40 cellular contexts compared by ENCODE assay signal in the genomic region with DNA sequence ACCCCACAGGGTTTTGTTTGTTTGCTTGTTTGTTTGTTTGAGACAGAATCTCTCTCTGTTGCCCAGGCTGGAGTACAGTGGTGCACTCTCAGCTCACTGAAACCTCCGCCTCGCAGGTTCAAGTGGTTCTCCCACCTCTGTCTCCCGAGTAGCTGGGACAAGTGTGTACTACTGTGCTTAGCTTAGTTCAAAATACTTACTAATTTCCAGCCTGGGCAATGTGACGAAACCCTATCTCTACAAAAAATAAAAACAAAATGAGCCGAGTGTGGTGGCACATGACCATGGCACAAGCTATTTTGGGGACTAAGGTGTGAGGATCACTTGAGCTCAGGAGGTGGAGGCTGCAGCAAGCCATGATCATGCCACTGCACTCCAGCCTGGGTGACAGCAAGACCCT. TPM values are rescaled to one million over a fixed set of nuclear protein-coding genes. Genes with fewer than 3 reads are reported as not detected.
"Had no signal": no experiment of that assay in that cellular context is flagged by ENCODE, and none has a peak within 500 bp of the region (broad histone marks: within the 10 kb centered on the region; RNA-seq: fewer than 3 reads in every experiment).

No MANE protein-coding gene starts in this region.

- H3K36me3 Mint-ChIP-seq: activated naive CD4-positive, alpha-beta T cell treated with anti-CD3 and anti-CD28 coated beads, Interleukin-2, amount 10 ng/mL, durations not matched to agents 7 days and 5 days; activated naive CD8-positive, alpha-beta T cell; activated naive CD8-positive, alpha-beta T cell treated with anti-CD3 and anti-CD28 coated beads, Interleukin-2, amount 10 ng/mL, durations not matched to agents 7 days and 5 days; brain had no signal

- H3K9me3 ChIP-seq: adrenal gland, ascending aorta, body of pancreas had no signal

- H3K27me3 ChIP-seq: adrenal gland, ascending aorta, body of pancreas, brain microvascular endothelial cell, breast epithelium had no signal

- H3K27ac Mint-ChIP-seq: activated naive CD4-positive, alpha-beta T cell treated with anti-CD3 and anti-CD28 coated beads for 36 hours; activated naive CD4-positive, alpha-beta T cell treated with anti-CD3 and anti-CD28 coated beads, Interleukin-2, amount 10 ng/mL, durations not matched to agents 7 days and 5 days; activated naive CD4-positive, alpha-beta T cell treated with anti-CD3 and anti-CD28 coated beads, Interleukin-2, amount 50 U/mL, for 24 hours; activated naive CD4-positive, alpha-beta T cell treated with anti-CD3 and anti-CD28 coated beads, Interleukin-2, amount 50 U/mL, for 72 hours; activated naive CD8-positive, alpha-beta T cell; activated naive CD8-positive, alpha-beta T cell treated with anti-CD3 and anti-CD28 coated beads for 36 hours; activated naive CD8-positive, alpha-beta T cell treated with anti-CD3 and anti-CD28 coated beads, Interleukin-2, amount 10 ng/mL, durations not matched to agents 7 days and 5 days; activated naive CD8-positive, alpha-beta T cell treated with anti-CD3 and anti-CD28 coated beads, Interleukin-2, amount 50 U/mL, for 24 hours; activated T-cell treated with anti-CD3 and anti-CD28 coated beads, Interleukin-2, amount 50 U/mL, for 24 hours; activated T-cell treated with anti-CD3 and anti-CD28 coated beads, Interleukin-2, amount 50 U/mL, for 72 hours; activated T-helper 1 cell treated with anti-CD3 and anti-CD28 coated beads, Interleukin-12 subunit alpha, Interleukin-12 subunit beta, Interleukin-2, Interleukin-4 antibody, amounts not matched to agents 30 ng/mL and 10 ng/mL and 1 ng/mL, durations not matched to agents 14 hours and 24 hours and 36 hours; activated T-helper 17 cell treated with anti-CD3 and anti-CD28 coated beads, Interleukin-2, amount 50 U/mL, for 72 hours; activated T-helper 2 cell treated with anti-CD3 and anti-CD28 coated beads, Interferon-gamma antibody, Interleukin-2, Interleukin-4, amounts not matched to agents 10 μg/mL and 5 μg/mL and 100 μg/mL, durations not matched to agents 14 hours and 24 hours and 36 hours; brain had no signal

- H3K27ac ChIP-seq: adrenal gland, ascending aorta, body of pancreas, brain microvascular endothelial cell, breast epithelium, cardiac muscle cell had no signal

- H3K4me1 ChIP-seq: adrenal gland, ascending aorta, body of pancreas, breast epithelium had no signal

- H3K4me1 Mint-ChIP-seq: activated naive CD4-positive, alpha-beta T cell treated with anti-CD3 and anti-CD28 coated beads, Interleukin-2, amount 10 ng/mL, durations not matched to agents 7 days and 5 days; activated naive CD4-positive, alpha-beta T cell treated with anti-CD3 and anti-CD28 coated beads, Interleukin-2, amount 50 U/mL, for 24 hours; activated naive CD8-positive, alpha-beta T cell treated with anti-CD3 and anti-CD28 coated beads for 36 hours; activated naive CD8-positive, alpha-beta T cell treated with anti-CD3 and anti-CD28 coated beads, Interleukin-2, amount 50 U/mL, for 24 hours; activated T-helper 17 cell treated with anti-CD3 and anti-CD28 coated beads, Interleukin-2, amount 50 U/mL, for 72 hours; brain; central memory CD8-positive, alpha-beta T cell had no signal

- H3K4me3 Mint-ChIP-seq: activated naive CD4-positive, alpha-beta T cell treated with anti-CD3 and anti-CD28 coated beads for 36 hours; activated naive CD4-positive, alpha-beta T cell treated with anti-CD3 and anti-CD28 coated beads, Interleukin-2, amount 10 ng/mL, durations not matched to agents 7 days and 5 days; activated naive CD4-positive, alpha-beta T cell treated with anti-CD3 and anti-CD28 coated beads, Interleukin-2, amount 50 U/mL, for 24 hours; activated naive CD8-positive, alpha-beta T cell; activated naive CD8-positive, alpha-beta T cell treated with anti-CD3 and anti-CD28 coated beads for 36 hours; activated naive CD8-positive, alpha-beta T cell treated with anti-CD3 and anti-CD28 coated beads, Interleukin-2, amount 10 ng/mL, durations not matched to agents 7 days and 5 days; activated naive CD8-positive, alpha-beta T cell treated with anti-CD3 and anti-CD28 coated beads, Interleukin-2, amount 50 U/mL, for 24 hours; activated T-cell treated with anti-CD3 and anti-CD28 coated beads, Interleukin-2, amount 50 U/mL, for 24 hours; activated T-cell treated with anti-CD3 and anti-CD28 coated beads, Interleukin-2, amount 50 U/mL, for 4 hours; activated T-cell treated with anti-CD3 and anti-CD28 coated beads, Interleukin-2, amount 50 U/mL, for 72 hours; activated T-helper 1 cell treated with anti-CD3 and anti-CD28 coated beads, Interleukin-12 subunit alpha, Interleukin-12 subunit beta, Interleukin-2, Interleukin-4 antibody, amounts not matched to agents 30 ng/mL and 10 ng/mL and 1 ng/mL, durations not matched to agents 14 hours and 24 hours and 36 hours; activated T-helper 17 cell treated with anti-CD3 and anti-CD28 coated beads, Interleukin-2, amount 50 U/mL, for 72 hours; brain; central memory CD8-positive, alpha-beta T cell had no signal

- H3K9me3 Mint-ChIP-seq: activated naive CD4-positive, alpha-beta T cell treated with anti-CD3 and anti-CD28 coated beads, Interleukin-2, amount 10 ng/mL, durations not matched to agents 7 days and 5 days; activated T-cell treated with anti-CD3 and anti-CD28 coated beads, Interleukin-2, amount 50 U/mL, for 24 hours; activated T-helper 1 cell treated with anti-CD3 and anti-CD28 coated beads, Interleukin-12 subunit alpha, Interleukin-12 subunit beta, Interleukin-2, Interleukin-4 antibody, amounts not matched to agents 30 ng/mL and 10 ng/mL and 1 ng/mL, durations not matched to agents 14 hours and 24 hours and 36 hours; activated T-helper 2 cell treated with anti-CD3 and anti-CD28 coated beads, Interferon-gamma antibody, Interleukin-2, Interleukin-4, amounts not matched to agents 10 μg/mL and 5 μg/mL and 100 μg/mL, durations not matched to agents 14 hours and 24 hours and 36 hours had no signal

- FAIRE-seq: astrocyte, bronchial epithelial cell had no signal

- DNase-seq: activated effector memory CD4-positive, alpha-beta T cell treated with anti-CD3 and anti-CD28 coated beads, Interleukin-2, amount 50 U/mL, for 16 hours; activated effector memory CD4-positive, alpha-beta T cell treated with Interleukin-2 at 50 U/mL for 16 hours; activated gamma-delta T cell; activated naive CD4-positive, alpha-beta T cell; activated naive CD4-positive, alpha-beta T cell treated with anti-CD3 and anti-CD28 coated beads for 36 hours; activated naive CD4-positive, alpha-beta T cell treated with anti-CD3 and anti-CD28 coated beads, Interleukin-2, amount 10 ng/mL, durations not matched to agents 7 days and 5 days; activated naive CD4-positive, alpha-beta T cell treated with anti-CD3 and anti-CD28 coated beads, Interleukin-2, amount 50 U/mL, for 16 hours; activated naive CD4-positive, alpha-beta T cell treated with Interleukin-2 at 50 U/mL for 16 hours; activated naive CD8-positive, alpha-beta T cell treated with anti-CD3 and anti-CD28 coated beads for 36 hours; activated naive CD8-positive, alpha-beta T cell treated with anti-CD3 and anti-CD28 coated beads, Interleukin-2, amount 10 ng/mL, durations not matched to agents 7 days and 5 days; activated naive CD8-positive, alpha-beta T cell treated with anti-CD3 and anti-CD28 coated beads, Interleukin-2, amount 50 U/mL, for 24 hours; activated T-cell treated with anti-CD3 and anti-CD28 coated beads for 4 hours; activated T-cell treated with anti-CD3 and anti-CD28 coated beads, Interleukin-2, amount 50 U/mL, for 1 hour; activated T-cell treated with anti-CD3 and anti-CD28 coated beads, Interleukin-2, amount 50 U/mL, for 24 hours; activated T-cell treated with anti-CD3 and anti-CD28 coated beads, Interleukin-2, amount 50 U/mL, for 4 hours; activated T-cell treated with anti-CD3 and anti-CD28 coated beads, Interleukin-2, amount 50 U/mL, for 48 hours; activated T-cell treated with anti-CD3 and anti-CD28 coated beads, Interleukin-2, amount 50 U/mL, for 72 hours; adrenal gland; amniotic stem cell; amygdala; anterior cingulate cortex; aorta; body of pancreas; brain microvascular endothelial cell; caudate nucleus; central memory CD4-positive, alpha-beta T cell; cerebellar nuclear complex had no signal

- ATAC-seq: activated naive CD4-positive, alpha-beta T cell treated with anti-CD3 and anti-CD28 coated beads, Interleukin-2, amount 50 U/mL, for 72 hours; activated naive CD8-positive, alpha-beta T cell treated with anti-CD3 and anti-CD28 coated beads, Interleukin-2, amount 50 U/mL, for 24 hours; activated T-cell treated with anti-CD3 and anti-CD28 coated beads, Interleukin-2, amount 50 U/mL, for 4 hours; activated T-cell treated with anti-CD3 and anti-CD28 coated beads, Interleukin-2, amount 50 U/mL, for 72 hours; activated T-helper 17 cell treated with anti-CD3 and anti-CD28 coated beads, Interleukin-2, amount 50 U/mL, for 72 hours; body of pancreas had no signal

- H3K4me3 ChIP-seq: adrenal gland, ascending aorta, body of pancreas, breast epithelium, cardiac muscle cell had no signal

- H3K36me3 ChIP-seq: adrenal gland, ascending aorta, brain microvascular endothelial cell, breast epithelium, cardiac muscle cell had no signal

RNA-seq across cellular contexts. Expression of a gene that starts 42.7 kb away (rescaled TPM):
- total RNA-seq: activated naive CD4-positive, alpha-beta T cell treated with anti-CD3 and anti-CD28 coated beads for 36 hours; activated naive CD4-positive, alpha-beta T cell treated with anti-CD3 and anti-CD28 coated beads, Interleukin-2, amount 50 U/mL, for 72 hours; activated naive CD8-positive, alpha-beta T cell treated with anti-CD3 and anti-CD28 coated beads for 36 hours; activated naive CD8-positive, alpha-beta T cell treated with anti-CD3 and anti-CD28 coated beads, Interleukin-2, amount 10 ng/mL, durations not matched to agents 7 days and 5 days; activated T-helper 1 cell treated with anti-CD3 and anti-CD28 coated beads, Interleukin-12 subunit alpha, Interleukin-12 subunit beta, Interleukin-2, Interleukin-4 antibody, amounts not matched to agents 30 ng/mL and 10 ng/mL and 1 ng/mL, durations not matched to agents 14 hours and 24 hours and 36 hours; activated T-helper 17 cell treated with anti-CD3 and anti-CD28 coated beads, Interleukin-2, amount 50 U/mL, for 72 hours; activated T-helper 2 cell treated with anti-CD3 and anti-CD28 coated beads, Interferon-gamma antibody, Interleukin-2, Interleukin-4, amounts not matched to agents 10 μg/mL and 5 μg/mL and 100 μg/mL, durations not matched to agents 14 hours and 24 hours and 36 hours had no signal
